In the genomic region with DNA sequence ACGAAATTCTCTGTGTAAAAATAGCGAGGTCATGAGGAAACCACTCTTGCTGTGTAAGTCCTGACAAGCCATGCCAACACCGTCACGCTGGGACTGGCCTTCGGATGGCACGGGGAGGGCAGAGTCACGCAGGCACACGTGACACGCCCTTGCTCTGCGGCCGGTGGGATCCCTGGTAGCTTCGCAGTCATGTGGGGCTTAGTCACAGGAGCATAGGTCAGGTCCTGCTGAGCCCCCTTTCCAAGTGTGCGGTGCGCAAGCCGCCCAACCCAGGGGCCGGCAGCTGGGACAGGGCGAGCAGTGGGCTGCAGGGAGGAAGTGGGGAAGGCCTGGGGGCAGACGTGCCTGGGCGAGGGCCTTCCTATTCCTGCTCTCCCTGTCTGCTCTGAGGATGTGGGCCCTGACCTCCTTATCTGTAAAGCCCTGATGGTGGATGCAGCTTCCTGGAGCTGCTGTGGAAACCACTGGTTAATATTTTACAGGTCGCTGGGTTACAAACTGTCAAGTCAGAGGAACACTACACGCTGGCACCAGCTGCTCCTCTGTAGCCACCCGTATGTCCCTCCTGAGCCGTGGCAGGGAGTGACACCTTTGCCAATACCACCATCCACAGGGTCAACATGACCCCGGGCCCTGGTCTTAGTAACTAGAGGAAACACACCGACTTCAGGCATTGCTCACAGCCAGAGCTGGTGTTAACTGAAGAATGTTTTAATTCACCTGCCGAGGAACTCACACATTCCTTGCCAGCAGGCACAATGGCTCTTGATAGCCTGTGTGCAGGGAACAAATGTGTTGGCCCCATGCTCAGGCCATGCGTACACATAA, we compare ENCODE assay signal across 1 cellular context.
TF ChIP-seq lines count a peak whose summit lies in the region.

No MANE protein-coding gene starts in this region.

TF ChIP-seq in HepG2, 621 proteins besides CTCF, POLR2A, EP300 and RAD21 (continued from another document and continues in another):
- TF ChIP-seq, protein P1, sequence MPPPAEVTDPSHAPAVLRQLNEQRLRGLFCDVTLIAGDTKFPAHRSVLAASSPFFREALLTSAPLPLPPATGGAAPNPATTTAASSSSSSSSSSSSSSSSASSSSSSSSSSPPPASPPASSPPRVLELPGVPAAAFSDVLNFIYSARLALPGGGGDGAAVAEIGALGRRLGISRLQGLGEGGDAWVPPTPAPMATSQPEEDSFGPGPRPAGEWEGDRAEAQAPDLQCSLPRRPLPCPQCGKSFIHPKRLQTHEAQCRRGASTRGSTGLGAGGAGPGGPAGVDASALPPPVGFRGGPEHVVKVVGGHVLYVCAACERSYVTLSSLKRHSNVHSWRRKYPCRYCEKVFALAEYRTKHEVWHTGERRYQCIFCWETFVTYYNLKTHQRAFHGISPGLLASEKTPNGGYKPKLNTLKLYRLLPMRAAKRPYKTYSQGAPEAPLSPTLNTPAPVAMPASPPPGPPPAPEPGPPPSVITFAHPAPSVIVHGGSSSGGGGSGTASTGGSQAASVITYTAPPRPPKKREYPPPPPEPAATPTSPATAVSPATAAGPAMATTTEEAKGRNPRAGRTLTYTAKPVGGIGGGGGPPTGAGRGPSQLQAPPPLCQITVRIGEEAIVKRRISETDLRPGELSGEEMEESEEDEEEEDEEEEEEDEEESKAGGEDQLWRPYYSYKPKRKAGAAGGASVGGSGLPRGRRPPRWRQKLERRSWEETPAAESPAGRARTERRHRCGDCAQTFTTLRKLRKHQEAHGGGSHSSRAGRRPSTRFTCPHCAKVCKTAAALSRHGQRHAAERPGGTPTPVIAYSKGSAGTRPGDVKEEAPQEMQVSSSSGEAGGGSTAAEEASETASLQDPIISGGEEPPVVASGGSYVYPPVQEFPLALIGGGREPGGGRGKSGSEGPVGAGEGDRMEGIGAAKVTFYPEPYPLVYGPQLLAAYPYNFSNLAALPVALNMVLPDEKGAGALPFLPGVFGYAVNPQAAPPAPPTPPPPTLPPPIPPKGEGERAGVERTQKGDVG (CRISPR knock-in tag; IDR thresholded peaks at IDR 0.05; ENCODE audit: borderline replicate concordance) = no peak
- TF ChIP-seq LCORL (IDR thresholded peaks at IDR 0.05) (no peak), LCORL (CRISPR knock-in tag; IDR thresholded peaks at IDR 0.05) (peak; percentile 90; the same call in 1 of the 2 replicates), NFE2L1 (CRISPR knock-in tag; IDR thresholded peaks at IDR 0.05; ENCODE audit: borderline replicate concordance) (no peak), ATM (IDR thresholded peaks at IDR 0.05; ENCODE audit: borderline replicate concordance) (no peak), ZNF30 (CRISPR knock-in tag; IDR thresholded peaks at IDR 0.05) (no peak), HOXA3 (CRISPR knock-in tag; IDR thresholded peaks at IDR 0.05) (peak; percentile 79), MEF2D (CRISPR knock-in tag; IDR thresholded peaks at IDR 0.05) (peak; percentile 92), ZNF775 (CRISPR knock-in tag; IDR thresholded peaks at IDR 0.05; ENCODE audit: borderline replicate concordance) (no peak), MTA3 (CRISPR knock-in tag; IDR thresholded peaks at IDR 0.05) (no peak), ZFP36L2 (CRISPR knock-in tag; IDR thresholded peaks at IDR 0.05) (no peak), ZNF234 (CRISPR knock-in tag; conservative IDR thresholded peaks at IDR 0.05) (no peak), ATF7 (IDR thresholded peaks at IDR 0.05) (no peak), ATF7 (CRISPR knock-in tag; IDR thresholded peaks at IDR 0.05) (no peak), ARID2 (CRISPR knock-in tag; IDR thresholded peaks at IDR 0.05; ENCODE audit: borderline replicate concordance) (no peak), HMGA1 (CRISPR knock-in tag; conservative IDR thresholded peaks at IDR 0.05) (no peak), EED (CRISPR knock-in tag; IDR thresholded peaks at IDR 0.05) (0 out of 2 replicates have a peak, but pooled peaks have one; percentile 57), THYN1 (CRISPR knock-in tag; IDR thresholded peaks at IDR 0.05; ENCODE audit: borderline replicate concordance, low read depth) (no peak), ZNF20 (CRISPR knock-in tag; IDR thresholded peaks at IDR 0.05) (no peak), ZNF3 (CRISPR knock-in tag; IDR thresholded peaks at IDR 0.05) (no peak), NFE2 (CRISPR knock-in tag; IDR thresholded peaks at IDR 0.05) (no peak), SIN3A (IDR thresholded peaks at IDR 0.05; ENCODE audit: borderline replicate concordance, low read depth, low read length) (peak; percentile 52; the same call in 1 of the 2 replicates), ZNF570 (CRISPR knock-in tag; IDR thresholded peaks at IDR 0.05; ENCODE audit: borderline replicate concordance) (no peak), CHD2 (IDR thresholded peaks at IDR 0.05; ENCODE audit: low read depth, low read length) (no peak), MAF1 (CRISPR knock-in tag; IDR thresholded peaks at IDR 0.05; ENCODE audit: borderline replicate concordance) (no peak), MXD4 (CRISPR knock-in tag; IDR thresholded peaks at IDR 0.05) (peak; percentile 56), ZNF567 (CRISPR knock-in tag; IDR thresholded peaks at IDR 0.05; ENCODE audit: borderline replicate concordance) (0 out of 2 replicates have a peak, but pooled peaks have one; percentile 24), ZNF225 (CRISPR knock-in tag; IDR thresholded peaks at IDR 0.05) (peak; percentile 73; the same call in 1 of the 2 replicates), SRY (CRISPR knock-in tag; IDR thresholded peaks at IDR 0.05) (no peak), MED13 (CRISPR knock-in tag; IDR thresholded peaks at IDR 0.05) (no peak), RFXAP (CRISPR knock-in tag; IDR thresholded peaks at IDR 0.05; ENCODE audit: borderline replicate concordance) (no peak), NRL (CRISPR knock-in tag; IDR thresholded peaks at IDR 0.05; ENCODE audit: borderline replicate concordance) (no peak), ZNF562 (CRISPR knock-in tag; IDR thresholded peaks at IDR 0.05; ENCODE audit: borderline replicate concordance) (no peak), ZNF792 (CRISPR knock-in tag; IDR thresholded peaks at IDR 0.05) (no peak), RBM39 (IDR thresholded peaks at IDR 0.05; ENCODE audit: low read depth, low read length, poor library complexity, severe bottlenecking) (no peak), ZNF232 (CRISPR knock-in tag; IDR thresholded peaks at IDR 0.05; ENCODE audit: borderline replicate concordance) (no peak; the same call in 1 of the 2 replicates), DNMT3B (CRISPR knock-in tag; conservative IDR thresholded peaks at IDR 0.05) (no peak; the same call in 1 of the 2 replicates)
- TF ChIP-seq, protein P2, sequence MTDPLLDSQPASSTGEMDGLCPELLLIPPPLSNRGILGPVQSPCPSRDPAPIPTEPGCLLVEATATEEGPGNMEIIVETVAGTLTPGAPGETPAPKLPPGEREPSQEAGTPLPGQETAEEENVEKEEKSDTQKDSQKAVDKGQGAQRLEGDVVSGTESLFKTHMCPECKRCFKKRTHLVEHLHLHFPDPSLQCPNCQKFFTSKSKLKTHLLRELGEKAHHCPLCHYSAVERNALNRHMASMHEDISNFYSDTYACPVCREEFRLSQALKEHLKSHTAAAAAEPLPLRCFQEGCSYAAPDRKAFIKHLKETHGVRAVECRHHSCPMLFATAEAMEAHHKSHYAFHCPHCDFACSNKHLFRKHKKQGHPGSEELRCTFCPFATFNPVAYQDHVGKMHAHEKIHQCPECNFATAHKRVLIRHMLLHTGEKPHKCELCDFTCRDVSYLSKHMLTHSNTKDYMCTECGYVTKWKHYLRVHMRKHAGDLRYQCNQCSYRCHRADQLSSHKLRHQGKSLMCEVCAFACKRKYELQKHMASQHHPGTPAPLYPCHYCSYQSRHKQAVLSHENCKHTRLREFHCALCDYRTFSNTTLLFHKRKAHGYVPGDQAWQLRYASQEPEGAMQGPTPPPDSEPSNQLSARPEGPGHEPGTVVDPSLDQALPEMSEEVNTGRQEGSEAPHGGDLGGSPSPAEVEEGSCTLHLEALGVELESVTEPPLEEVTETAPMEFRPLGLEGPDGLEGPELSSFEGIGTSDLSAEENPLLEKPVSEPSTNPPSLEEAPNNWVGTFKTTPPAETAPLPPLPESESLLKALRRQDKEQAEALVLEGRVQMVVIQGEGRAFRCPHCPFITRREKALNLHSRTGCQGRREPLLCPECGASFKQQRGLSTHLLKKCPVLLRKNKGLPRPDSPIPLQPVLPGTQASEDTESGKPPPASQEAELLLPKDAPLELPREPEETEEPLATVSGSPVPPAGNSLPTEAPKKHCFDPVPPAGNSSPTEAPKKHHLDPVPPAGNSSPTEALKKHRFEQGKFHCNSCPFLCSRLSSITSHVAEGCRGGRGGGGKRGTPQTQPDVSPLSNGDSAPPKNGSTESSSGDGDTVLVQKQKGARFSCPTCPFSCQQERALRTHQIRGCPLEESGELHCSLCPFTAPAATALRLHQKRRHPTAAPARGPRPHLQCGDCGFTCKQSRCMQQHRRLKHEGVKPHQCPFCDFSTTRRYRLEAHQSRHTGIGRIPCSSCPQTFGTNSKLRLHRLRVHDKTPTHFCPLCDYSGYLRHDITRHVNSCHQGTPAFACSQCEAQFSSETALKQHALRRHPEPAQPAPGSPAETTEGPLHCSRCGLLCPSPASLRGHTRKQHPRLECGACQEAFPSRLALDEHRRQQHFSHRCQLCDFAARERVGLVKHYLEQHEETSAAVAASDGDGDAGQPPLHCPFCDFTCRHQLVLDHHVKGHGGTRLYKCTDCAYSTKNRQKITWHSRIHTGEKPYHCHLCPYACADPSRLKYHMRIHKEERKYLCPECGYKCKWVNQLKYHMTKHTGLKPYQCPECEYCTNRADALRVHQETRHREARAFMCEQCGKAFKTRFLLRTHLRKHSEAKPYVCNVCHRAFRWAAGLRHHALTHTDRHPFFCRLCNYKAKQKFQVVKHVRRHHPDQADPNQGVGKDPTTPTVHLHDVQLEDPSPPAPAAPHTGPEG (CRISPR knock-in tag; IDR thresholded peaks at IDR 0.05) = no peak
- TF ChIP-seq, protein P3, sequence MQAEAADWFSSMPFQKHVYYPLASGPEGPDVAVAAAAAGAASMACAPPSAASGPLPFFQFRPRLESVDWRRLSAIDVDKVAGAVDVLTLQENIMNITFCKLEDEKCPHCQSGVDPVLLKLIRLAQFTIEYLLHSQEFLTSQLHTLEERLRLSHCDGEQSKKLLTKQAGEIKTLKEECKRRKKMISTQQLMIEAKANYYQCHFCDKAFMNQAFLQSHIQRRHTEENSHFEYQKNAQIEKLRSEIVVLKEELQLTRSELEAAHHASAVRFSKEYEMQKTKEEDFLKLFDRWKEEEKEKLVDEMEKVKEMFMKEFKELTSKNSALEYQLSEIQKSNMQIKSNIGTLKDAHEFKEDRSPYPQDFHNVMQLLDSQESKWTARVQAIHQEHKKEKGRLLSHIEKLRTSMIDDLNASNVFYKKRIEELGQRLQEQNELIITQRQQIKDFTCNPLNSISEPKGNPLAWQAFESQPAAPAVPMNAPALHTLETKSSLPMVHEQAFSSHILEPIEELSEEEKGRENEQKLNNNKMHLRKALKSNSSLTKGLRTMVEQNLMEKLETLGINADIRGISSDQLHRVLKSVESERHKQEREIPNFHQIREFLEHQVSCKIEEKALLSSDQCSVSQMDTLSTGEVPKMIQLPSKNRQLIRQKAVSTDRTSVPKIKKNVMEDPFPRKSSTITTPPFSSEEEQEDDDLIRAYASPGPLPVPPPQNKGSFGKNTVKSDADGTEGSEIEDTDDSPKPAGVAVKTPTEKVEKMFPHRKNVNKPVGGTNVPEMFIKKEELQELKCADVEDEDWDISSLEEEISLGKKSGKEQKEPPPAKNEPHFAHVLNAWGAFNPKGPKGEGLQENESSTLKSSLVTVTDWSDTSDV (CRISPR knock-in tag; IDR thresholded peaks at IDR 0.05) = no peak
- TF ChIP-seq, protein P4, sequence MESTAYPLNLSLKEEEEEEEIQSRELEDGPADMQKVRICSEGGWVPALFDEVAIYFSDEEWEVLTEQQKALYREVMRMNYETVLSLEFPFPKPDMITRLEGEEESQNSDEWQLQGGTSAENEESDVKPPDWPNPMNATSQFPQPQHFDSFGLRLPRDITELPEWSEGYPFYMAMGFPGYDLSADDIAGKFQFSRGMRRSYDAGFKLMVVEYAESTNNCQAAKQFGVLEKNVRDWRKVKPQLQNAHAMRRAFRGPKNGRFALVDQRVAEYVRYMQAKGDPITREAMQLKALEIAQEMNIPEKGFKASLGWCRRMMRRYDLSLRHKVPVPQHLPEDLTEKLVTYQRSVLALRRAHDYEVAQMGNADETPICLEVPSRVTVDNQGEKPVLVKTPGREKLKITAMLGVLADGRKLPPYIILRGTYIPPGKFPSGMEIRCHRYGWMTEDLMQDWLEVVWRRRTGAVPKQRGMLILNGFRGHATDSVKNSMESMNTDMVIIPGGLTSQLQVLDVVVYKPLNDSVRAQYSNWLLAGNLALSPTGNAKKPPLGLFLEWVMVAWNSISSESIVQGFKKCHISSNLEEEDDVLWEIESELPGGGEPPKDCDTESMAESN (CRISPR knock-in tag; conservative IDR thresholded peaks at IDR 0.05) = peak; percentile 55
- TF ChIP-seq, protein P5, sequence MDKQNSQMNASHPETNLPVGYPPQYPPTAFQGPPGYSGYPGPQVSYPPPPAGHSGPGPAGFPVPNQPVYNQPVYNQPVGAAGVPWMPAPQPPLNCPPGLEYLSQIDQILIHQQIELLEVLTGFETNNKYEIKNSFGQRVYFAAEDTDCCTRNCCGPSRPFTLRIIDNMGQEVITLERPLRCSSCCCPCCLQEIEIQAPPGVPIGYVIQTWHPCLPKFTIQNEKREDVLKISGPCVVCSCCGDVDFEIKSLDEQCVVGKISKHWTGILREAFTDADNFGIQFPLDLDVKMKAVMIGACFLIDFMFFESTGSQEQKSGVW (CRISPR knock-in tag; IDR thresholded peaks at IDR 0.05; ENCODE audit: borderline replicate concordance) = no peak
- TF ChIP-seq, protein P6, sequence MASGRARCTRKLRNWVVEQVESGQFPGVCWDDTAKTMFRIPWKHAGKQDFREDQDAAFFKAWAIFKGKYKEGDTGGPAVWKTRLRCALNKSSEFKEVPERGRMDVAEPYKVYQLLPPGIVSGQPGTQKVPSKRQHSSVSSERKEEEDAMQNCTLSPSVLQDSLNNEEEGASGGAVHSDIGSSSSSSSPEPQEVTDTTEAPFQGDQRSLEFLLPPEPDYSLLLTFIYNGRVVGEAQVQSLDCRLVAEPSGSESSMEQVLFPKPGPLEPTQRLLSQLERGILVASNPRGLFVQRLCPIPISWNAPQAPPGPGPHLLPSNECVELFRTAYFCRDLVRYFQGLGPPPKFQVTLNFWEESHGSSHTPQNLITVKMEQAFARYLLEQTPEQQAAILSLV (CRISPR knock-in tag; IDR thresholded peaks at IDR 0.05; ENCODE audit: borderline replicate concordance) = peak; percentile 75
- TF ChIP-seq, protein P7, sequence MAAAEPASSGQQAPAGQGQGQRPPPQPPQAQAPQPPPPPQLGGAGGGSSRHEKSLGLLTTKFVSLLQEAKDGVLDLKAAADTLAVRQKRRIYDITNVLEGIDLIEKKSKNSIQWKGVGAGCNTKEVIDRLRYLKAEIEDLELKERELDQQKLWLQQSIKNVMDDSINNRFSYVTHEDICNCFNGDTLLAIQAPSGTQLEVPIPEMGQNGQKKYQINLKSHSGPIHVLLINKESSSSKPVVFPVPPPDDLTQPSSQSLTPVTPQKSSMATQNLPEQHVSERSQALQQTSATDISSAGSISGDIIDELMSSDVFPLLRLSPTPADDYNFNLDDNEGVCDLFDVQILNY (CRISPR knock-in tag; conservative IDR thresholded peaks at IDR 0.05) = no peak
- TF ChIP-seq, protein P8, sequence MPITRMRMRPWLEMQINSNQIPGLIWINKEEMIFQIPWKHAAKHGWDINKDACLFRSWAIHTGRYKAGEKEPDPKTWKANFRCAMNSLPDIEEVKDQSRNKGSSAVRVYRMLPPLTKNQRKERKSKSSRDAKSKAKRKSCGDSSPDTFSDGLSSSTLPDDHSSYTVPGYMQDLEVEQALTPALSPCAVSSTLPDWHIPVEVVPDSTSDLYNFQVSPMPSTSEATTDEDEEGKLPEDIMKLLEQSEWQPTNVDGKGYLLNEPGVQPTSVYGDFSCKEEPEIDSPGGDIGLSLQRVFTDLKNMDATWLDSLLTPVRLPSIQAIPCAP (CRISPR knock-in tag; IDR thresholded peaks at IDR 0.05; ENCODE audit: low read depth) = no peak
